In the genomic region with DNA sequence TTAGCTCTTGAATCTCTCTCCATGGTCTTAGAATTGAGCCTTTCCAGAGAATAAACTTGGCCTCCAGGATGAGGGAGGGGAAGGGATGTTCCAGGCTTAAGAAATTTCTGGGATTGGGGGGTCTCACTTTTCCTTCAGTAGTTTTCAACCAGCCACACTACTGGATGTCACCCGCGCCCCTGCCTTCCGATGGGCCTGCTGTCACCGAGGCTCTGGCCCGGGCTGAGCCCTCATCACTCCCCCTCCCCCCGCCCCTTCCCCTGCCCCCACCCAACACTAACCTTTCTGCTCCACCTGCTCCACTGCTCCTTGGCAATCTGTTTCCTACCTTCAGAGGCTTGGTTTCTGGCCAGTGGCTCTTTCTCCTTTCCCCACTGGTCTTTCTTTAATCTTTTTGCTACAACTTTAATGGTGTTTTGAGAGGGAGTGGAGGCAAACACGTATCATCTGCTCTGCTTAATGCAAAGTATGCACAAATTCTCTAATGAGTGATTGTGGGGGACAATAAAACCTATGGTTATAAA, we compare ENCODE assay signal across 22 cellular contexts.
A peak's percentile ranks its signal among the peaks of the same experiment; 100 is the strongest.
DNase-seq lines count a peak whose midpoint lies in the region; ATAC-seq and TF ChIP-seq lines count a peak whose summit lies in the region.
"Had no signal": no experiment of that assay in that cellular context is flagged by ENCODE, and none has a peak within 500 bp of the region (broad histone marks: within the 10 kb centered on the region; RNA-seq: fewer than 3 reads in every experiment).

No MANE protein-coding gene starts in this region.

- CTCF ChIA-PET in PC-3 (lab: Charles Lee) = no interaction called here

- H3K9me3 ChIP-seq in DND-41 (ENCODE audit: insufficient read depth, low read length, severe bottlenecking) (no peaks in the 10 kb centered on the region), PC-3 (ENCODE audit: low read length) (no peaks in the 10 kb centered on the region)
- H3K9me3 ChIP-seq: MG63, SJCRH30 had no signal

- H3K27me3 ChIP-seq in DND-41 (ENCODE audit: insufficient read depth, low read length, poor library complexity) (no peaks in the 10 kb centered on the region), PC-3 (ENCODE audit: low read length) (no peaks in the 10 kb centered on the region), foreskin keratinocyte (no peaks in the 10 kb centered on the region), rectal smooth muscle tissue (ENCODE audit: control insufficient read depth, insufficient read depth, low read length) (no peaks in the 10 kb centered on the region)
- H3K27me3 ChIP-seq: MG63, SJCRH30 had no signal

- no peaks in the 10 kb centered on the region for H3F3A ChIP-seq in PC-3 (ENCODE audit: low read length, unreplicated experiment)

- H4K20me1 ChIP-seq in DND-41 (ENCODE audit: insufficient read depth, low read length) (no peaks in the 10 kb centered on the region), PC-3 (ENCODE audit: low read length) (no peaks in the 10 kb centered on the region)

- H3K36me3 ChIP-seq in DND-41 (ENCODE audit: insufficient read depth, low read length) (no peaks in the 10 kb centered on the region), PC-3 (ENCODE audit: low read depth, low read length) (0 out of 2 replicates have a peak, but pooled peaks cover 4% of the 10 kb centered on the region), rectal smooth muscle tissue (ENCODE audit: control insufficient read depth, insufficient read depth, low read length) (no peaks in the 10 kb centered on the region)
- H3K36me3 ChIP-seq: MG63, SJCRH30 had no signal

- H3K9ac ChIP-seq in DND-41 (ENCODE audit: low read depth, low read length) (no peak overlapping the region), PC-3 (ENCODE audit: low read length) (no peak overlapping the region), rectal smooth muscle tissue (ENCODE audit: low read length) (no peak overlapping the region)

- no peaks in the 10 kb centered on the region for H3K9me2 ChIP-seq in PC-3 (replicated peaks; ENCODE audit: low read length)

- H3K79me2 ChIP-seq in DND-41 (ENCODE audit: insufficient read depth, low read length) = peaks cover 3% of the 10 kb centered on the region; the same call in 1 of the 2 replicates
- no peaks in the 10 kb centered on the region for H3K79me2 ChIP-seq in PC-3 (ENCODE audit: low read length)

- POLR2A ChIA-PET in PC-3 (lab: Charles Lee; ENCODE audit: unreplicated experiment) = no interaction called here

- DNase-seq in DND-41 (no peak), PC-3 (no peak), foreskin keratinocyte (no peak), H4 (ENCODE audit: low spot score) (no peak), NCI-H1105 (lab: John Stamatoyannopoulos, UW) (no peak), NCI-H128 (lab: John Stamatoyannopoulos, UW; ENCODE audit: unreplicated experiment) (no peak)
- DNase-seq: activated CD4-positive, alpha-beta T cell treated with anti-CD3 and anti-CD28 coated beads for 36 hours; activated gamma-delta T cell; amygdala; cerebellar nuclear complex; effector memory CD8-positive, alpha-beta T cell; naive thymus-derived CD8-positive, alpha-beta T cell; NCI-H187 treated with DMSO at 0.1 percent for 48 hours; NCI-H510A; SJCRH30; stimulated activated naive CD4-positive, alpha-beta T cell; T-helper 9 cell had no signal

- no peak overlapping the region for H3K4me2 ChIP-seq in DND-41 (ENCODE audit: insufficient read depth, low read length)
- peak overlapping the region; percentile 28; the same call in 1 of the 2 replicates for H3K4me2 ChIP-seq in PC-3 (ENCODE audit: low read length)

- no TSS peak for BruUV-seq in PC-3 (replicated peaks; lab: Mats Ljungman, UMichigan)

- no peak overlapping the region for H3K4me3 ChIP-seq in DND-41 (ENCODE audit: low read depth in 1 of 2, low read length in 2 of 2)
- H3K4me3 ChIP-seq in PC-3 (ENCODE audit: low read length) = no peak overlapping the region
- no peak overlapping the region for H3K4me3 ChIP-seq in rectal smooth muscle tissue (ENCODE audit: low read length)
- H3K4me3 ChIP-seq: lung, MG63, SJCRH30 had no signal

- intact Hi-C loops in PC-3 (cut with micrococcal nuclease) = no loop called here

- ATAC-seq in DND-41 (ENCODE audit: insufficient read depth, low read depth) = no peak
- ATAC-seq in PC-3 = no peak
- ATAC-seq in foreskin keratinocyte = no peak
- ATAC-seq in HG02981 (IDR thresholded peaks at IDR 0.05; ENCODE audit: unreplicated experiment) = no peak
- ATAC-seq: activated CD4-positive, alpha-beta T cell treated with anti-CD3 and anti-CD28 coated beads for 36 hours; effector memory CD8-positive, alpha-beta T cell; HepG2; naive thymus-derived CD8-positive, alpha-beta T cell had no signal

- H3K27ac ChIP-seq in DND-41 (ENCODE audit: low read length) = peak overlapping the region; percentile 80
- H3K27ac ChIP-seq in PC-3 (ENCODE audit: low read length) = no peak overlapping the region
- H3K27ac ChIP-seq in foreskin keratinocyte = peak overlapping the region; percentile 13
- peak overlapping the region; percentile 16 for H3K27ac ChIP-seq in rectal smooth muscle tissue (ENCODE audit: low read depth, low read length)
- H3K27ac ChIP-seq: SJCRH30 had no signal

- no peak overlapping the region for H2AFZ ChIP-seq in DND-41 (ENCODE audit: low read depth, low read length)
- H2AFZ ChIP-seq in PC-3 (ENCODE audit: low read length) = no peak overlapping the region

- peaks cover 42% of the 10 kb centered on the region for H3K4me1 ChIP-seq in DND-41 (ENCODE audit: insufficient read depth, low read length)
- H3K4me1 ChIP-seq in PC-3 (ENCODE audit: insufficient read depth, low read length) = peaks cover 17% of the 10 kb centered on the region
- peaks cover 30% of the 10 kb centered on the region for H3K4me1 ChIP-seq in foreskin keratinocyte
- H3K4me1 ChIP-seq in rectal smooth muscle tissue (ENCODE audit: control insufficient read depth, insufficient read depth, low read length) = peaks cover 27% of the 10 kb centered on the region

- TF ChIP-seq CTCF in DND-41 (IDR thresholded peaks at IDR 0.05; ENCODE audit: borderline replicate concordance, extremely low read depth, low read length, poor library complexity, severe bottlenecking) (no peak), PC-3 (conservative IDR thresholded peaks at IDR 0.05; ENCODE audit: low read depth, low read length) (no peak), foreskin keratinocyte (conservative IDR thresholded peaks at IDR 0.05) (no peak)
